In genomic region chr10:51073461-51074237, GRCh38 we compare ENCODE assay signal across 8 cellular contexts. TPM values are rescaled to one million over a fixed set of nuclear protein-coding genes. Genes with fewer than 3 reads are reported as not detected.
DNase-seq lines count a peak whose midpoint lies in the region; ATAC-seq and TF ChIP-seq lines count a peak whose summit lies in the region.

No MANE protein-coding gene starts in this region.

- peaks cover 33% of the 10 kb centered on the region for H3K27me3 Mint-ChIP-seq in Caco-2 (ENCODE audit: insufficient read depth, unreplicated experiment)

- H3K9me3 Mint-ChIP-seq in Caco-2 (ENCODE audit: unreplicated experiment), result no peaks in the 10 kb centered on the region

- H3K4me1 ChIP-seq in Caco-2 (peaks cover 5% of the 10 kb centered on the region), HUES64 (ENCODE audit: insufficient read depth, low read length) (peaks cover 12% of the 10 kb centered on the region; the same call in 1 of the 2 replicates), stomach smooth muscle (ENCODE audit: control insufficient read depth, insufficient read depth, low read length) (peaks cover 8% of the 10 kb centered on the region)

- DNase-seq in Caco-2 (peak; percentile 26 to 49), coronary artery (ENCODE audit: low spot score) (peak; percentile 76), left lobe of liver (ENCODE audit: low spot score) (no peak), NCI-H446 (lab: John Stamatoyannopoulos, UW) (no peak), MV-4-11 (lab: John Stamatoyannopoulos, UW) (no peak)
- DNase-seq in activated CD4-positive, alpha-beta T cell treated with anti-CD3 and anti-CD28 coated beads for 1 hour, result no peak

- TF ChIP-seq CTCF in Caco-2 (IDR thresholded peaks at IDR 0.05; ENCODE audit: insufficient read depth in 1 of 2, low read depth in 1 of 2, low read length in 1 of 2, severe bottlenecking in 1 of 2, unreplicated experiment in 1 of 2) (no peak), coronary artery (IDR thresholded peaks at IDR 0.05) (no peak)

- H3K36me3 ChIP-seq in Caco-2 (ENCODE audit: control insufficient read depth, insufficient read depth, low read length), result no peaks in the 10 kb centered on the region
- H3K36me3 ChIP-seq in HUES64 (ENCODE audit: insufficient read depth, low read length), result no peaks in the 10 kb centered on the region
- H3K36me3 ChIP-seq in stomach smooth muscle (ENCODE audit: control insufficient read depth in 2 of 2, insufficient read depth in 2 of 2, low read length in 2 of 2), result no peaks in the 10 kb centered on the region

- no TSS peak for BruUV-seq in Caco-2 (replicated peaks; lab: Mats Ljungman, UMichigan)

- H3K4me3 Mint-ChIP-seq in Caco-2 (ENCODE audit: unreplicated experiment), result peak overlapping the region; percentile 84

- H3K4me1 Mint-ChIP-seq in Caco-2 (ENCODE audit: low read depth, unreplicated experiment), result peaks cover 7% of the 10 kb centered on the region

- peak overlapping the region; percentile 64 for H3K9ac ChIP-seq in HUES64 (ENCODE audit: low read depth, low read length)
- H3K9ac ChIP-seq in stomach smooth muscle (ENCODE audit: low read length in 2 of 2), result peak overlapping the region; percentile 79 to 86

- WGBS in HUES64, result 4% methylated on average over 46 of the region's 50 CpGs

- H3K27me3 ChIP-seq in Caco-2 (replicated peaks; ENCODE audit: control insufficient read depth, insufficient read depth, low read length), result peaks cover 8% of the 10 kb centered on the region
- H3K27me3 ChIP-seq in HUES64 (ENCODE audit: insufficient read depth, low read length), result peaks cover 39% of the 10 kb centered on the region
- no peaks in the 10 kb centered on the region for H3K27me3 ChIP-seq in stomach smooth muscle (ENCODE audit: control insufficient read depth in 1 of 2, insufficient read depth in 2 of 2, low read length in 2 of 2)

- ATAC-seq in left lobe of liver, result peak; percentile 51

- H3K36me3 Mint-ChIP-seq in Caco-2 (ENCODE audit: insufficient read depth, unreplicated experiment), result no peaks in the 10 kb centered on the region

- no peak overlapping the region for H3K27ac Mint-ChIP-seq in Caco-2 (ENCODE audit: unreplicated experiment)

- H3K4me3 ChIP-seq in Caco-2 (ENCODE audit: low read depth, low read length) (peak overlapping the region; percentile 43), HUES64 (ENCODE audit: low read length) (peak overlapping the region; percentile 71), coronary artery (peak overlapping the region; percentile 79), stomach smooth muscle (ENCODE audit: low read length in 2 of 2) (peak overlapping the region; percentile 94 to 96)

- H3K9me3 ChIP-seq in Caco-2 (no peaks in the 10 kb centered on the region), HUES64 (ENCODE audit: insufficient read depth, low read depth, low read length) (no peaks in the 10 kb centered on the region), stomach smooth muscle (ENCODE audit: control insufficient read depth in 2 of 2, low read length in 2 of 2) (no peaks in the 10 kb centered on the region)

- POLR2A ChIA-PET in Caco-2 (lab: Charles Lee), result no interaction called here

- peak overlapping the region; percentile 26; the same call in 1 of the 2 replicates for H3K27ac ChIP-seq in HUES64 (ENCODE audit: low read depth, low read length)
- peak overlapping the region; percentile 65 to 96 for H3K27ac ChIP-seq in coronary artery
- peak overlapping the region; percentile 77 for H3K27ac ChIP-seq in stomach smooth muscle (ENCODE audit: low read length)

- intact Hi-C loops in Caco-2 (cut with micrococcal nuclease; ENCODE audit: unreplicated experiment), result no loop called here

- CTCF ChIA-PET in Caco-2 (lab: Charles Lee), result interaction anchor here (0.5 to 0.7 kb wide), 3 partner anchors 30 to 77 kb away, joined by 3 to 4 read pairs (median 4); no protein-coding TSS in a partner anchor

RNA-seq across cellular contexts. Expression of gene PRKG1, which starts 0.6 kb away (rescaled TPM):
- 0.09 and 0.12 TPM in 2 replicates for total RNA-seq in Caco-2 (2022)
- 5.4 TPM for polyA plus RNA-seq in HUES64 (2013, experiment 1 of 2)
- 7.8 TPM for polyA plus RNA-seq in HUES64 (2013, experiment 2 of 2)
- total RNA-seq in left lobe of liver, result 1.2 TPM

Comparison
In these comparisons a context has a peak if more than half of its experiments do, and no peak if none do; other contexts are left out.
1. DNase-seq: peak in Caco-2 (2 of 2) and coronary artery (single experiment); none in left lobe of liver (single experiment), NCI-H446 (0 of 2), MV-4-11 (single experiment) and activated CD4-positive, alpha-beta T cell treated with anti-CD3 and anti-CD28 coated beads for 1 hour (single experiment).
2. H3K4me3 ChIP-seq: peak in every context shown above with its lines; median percentile 95 in stomach smooth muscle; 79 in coronary artery; 71 in HUES64; 43 in Caco-2.
3. H3K27ac ChIP-seq: peak in every context shown above with its lines; median percentile 80 in coronary artery; 77 in stomach smooth muscle; 26 in HUES64.